ENCODE assay signal across 16 cellular contexts in the genomic region with DNA sequence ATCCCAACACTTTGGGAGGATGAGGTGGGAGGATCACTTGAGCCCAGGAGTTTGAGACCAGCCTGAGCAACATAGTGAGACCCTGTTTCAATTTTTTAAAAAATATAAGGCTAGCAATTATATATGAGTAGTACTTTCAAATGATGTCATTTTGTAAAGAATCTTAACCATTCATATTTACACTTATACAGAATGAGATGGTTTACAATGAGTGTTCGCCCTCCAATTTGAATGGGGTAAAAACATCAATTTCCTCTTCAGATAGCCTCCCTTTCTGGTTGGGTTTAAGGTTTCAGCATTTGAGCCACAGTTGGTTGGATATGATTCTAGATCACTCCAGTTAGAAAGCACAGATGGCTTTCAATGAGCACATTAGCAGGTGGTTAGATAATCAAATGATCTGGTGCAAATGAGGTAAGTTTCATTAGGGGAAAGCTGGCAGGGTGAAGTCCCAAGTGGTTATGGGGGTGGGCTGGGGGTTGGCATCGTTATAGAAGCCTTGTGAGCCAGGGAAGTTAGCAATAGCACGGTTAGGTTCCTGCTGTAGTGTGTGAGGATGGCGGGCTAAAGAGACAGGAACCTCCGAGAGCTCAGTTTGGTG.
DNase-seq lines count a peak whose midpoint lies in the region; ATAC-seq and TF ChIP-seq lines count a peak whose summit lies in the region.
"Had no signal": no experiment of that assay in that cellular context is flagged by ENCODE, and none has a peak within 500 bp of the region (broad histone marks: within the 10 kb centered on the region; RNA-seq: fewer than 3 reads in every experiment).

No MANE protein-coding gene starts in this region.

- H3K4me1 ChIP-seq in mammary epithelial cell (ENCODE audit: insufficient read depth, low read length) = peaks cover 56% of the 10 kb centered on the region
- H3K4me1 ChIP-seq: esophagus muscularis mucosa had no signal

- dilution Hi-C loops in mammary epithelial cell (cut with HindIII; ENCODE audit: low sequenced_read_pairs) = no loop called here

- H2AFZ ChIP-seq in mammary epithelial cell (ENCODE audit: low read depth, low read length) = peak overlapping the region; percentile 47

- no peaks in the 10 kb centered on the region for H3K36me3 ChIP-seq in mammary epithelial cell (ENCODE audit: insufficient read depth, low read length)
- H3K36me3 ChIP-seq: esophagus muscularis mucosa, neutrophil, SJCRH30 had no signal

- peak overlapping the region; percentile 92 for H3K27ac ChIP-seq in mammary epithelial cell (ENCODE audit: insufficient read depth, low read depth, low read length)
- H3K27ac ChIP-seq: esophagus muscularis mucosa, neutrophil had no signal

- CTCF ChIA-PET in mammary epithelial cell (lab: Charles Lee; ENCODE audit: low non-redundant PET) = no interaction called here

- DNase-seq in activated T-cell treated with anti-CD3 and anti-CD28 coated beads, Interleukin-2, amount 50 U/mL, for 72 hours = no peak
- DNase-seq in activated T-cell treated with anti-CD3 and anti-CD28 coated beads for 4 hours = no peak
- DNase-seq in NCI-H2171 treated with DMSO at 0.1 percent for 48 hours (lab: John Stamatoyannopoulos, UW) = peak; percentile 87
- no peak for DNase-seq in mammary epithelial cell
- peak in 1 of 2 donors; percentile 39 for DNase-seq in stimulated activated naive CD8-positive, alpha-beta T cell treated with anti-CD3 and anti-CD28 coated beads, Interleukin-15, amount 100 ng/mL, for 72 hours
- DNase-seq in DMS53 treated with DMSO at 0.1 percent for 48 hours (lab: John Stamatoyannopoulos, UW; ENCODE audit: unreplicated experiment) = no peak
- DNase-seq in SIG-M5 (lab: John Stamatoyannopoulos, UW) = no peak
- DNase-seq: activated CD4-positive, alpha-beta T cell treated with anti-CD3 and anti-CD28 coated beads, Interleukin-2, amount 10 ng/mL, durations not matched to agents 24 days and 14 days; activated T-cell treated with anti-CD3 and anti-CD28 coated beads, Interleukin-2, amount 50 U/mL, for 1 hour; kidney; NCI-H2227 treated with DMSO at 0.1 percent for 48 hours; SJCRH30 had no signal

- intact Hi-C loops in mammary epithelial cell (cut with micrococcal nuclease) = no loop called here

- H3K27me3 ChIP-seq in mammary epithelial cell (ENCODE audit: insufficient read depth, low read length) = no peaks in the 10 kb centered on the region
- H3K27me3 ChIP-seq: SJCRH30 had no signal

- in situ Hi-C loops in mammary epithelial cell (cut with MboI; ENCODE audit: low sequenced_read_pairs in 2 of 2) = loop anchor here (10.0 to 25.0 kb wide), 5 partner anchors 144 to 1131 kb away; no protein-coding TSS in a partner anchor

- H3K79me2 ChIP-seq in mammary epithelial cell (ENCODE audit: insufficient read depth, low read length) = no peaks in the 10 kb centered on the region

- no peaks in the 10 kb centered on the region for H4K20me1 ChIP-seq in mammary epithelial cell (ENCODE audit: insufficient read depth, low read length)

- WGBS in mammary epithelial cell (ENCODE audit: low coverage, missing lambda C conversion rate) = 56% methylated on average over 5 of the region's 5 CpGs

- H3K4me3 ChIP-seq in mammary epithelial cell (replicated peaks in 1 of 3; ENCODE audit: insufficient read depth in 1 of 3, low read depth in 2 of 3, low read length in 3 of 3) = no peak overlapping the region
- H3K4me3 ChIP-seq: esophagus muscularis mucosa, SJCRH30 had no signal

- H3K27me3 Mint-ChIP-seq in activated T-cell treated with anti-CD3 and anti-CD28 coated beads, Interleukin-2, amount 50 U/mL, for 72 hours (ENCODE audit: low read depth) = no peaks in the 10 kb centered on the region
- H3K27me3 Mint-ChIP-seq in stimulated activated naive CD8-positive, alpha-beta T cell treated with anti-CD3 and anti-CD28 coated beads, Interleukin-15, amount 100 ng/mL, for 72 hours = no peaks in the 10 kb centered on the region
- H3K27me3 Mint-ChIP-seq: activated naive CD4-positive, alpha-beta T cell treated with anti-CD3 and anti-CD28 coated beads, Interleukin-2, amount 50 U/mL, for 24 hours had no signal

- no peak overlapping the region for H3K27ac Mint-ChIP-seq in activated T-cell treated with anti-CD3 and anti-CD28 coated beads, Interleukin-2, amount 50 U/mL, for 72 hours
- H3K27ac Mint-ChIP-seq in stimulated activated naive CD8-positive, alpha-beta T cell treated with anti-CD3 and anti-CD28 coated beads, Interleukin-15, amount 100 ng/mL, for 72 hours = no peak overlapping the region
- H3K27ac Mint-ChIP-seq: activated CD4-positive, alpha-beta T cell treated with anti-CD3 and anti-CD28 coated beads, Interleukin-2, amount 10 ng/mL, durations not matched to agents 24 days and 14 days had no signal

- peak overlapping the region; percentile 63 for H3K4me2 ChIP-seq in mammary epithelial cell (ENCODE audit: insufficient read depth, low read depth, low read length)

- ATAC-seq in activated T-cell treated with anti-CD3 and anti-CD28 coated beads, Interleukin-2, amount 50 U/mL, for 72 hours (replicated peaks in 1 of 2) = peak; percentile 51 to 63
- ATAC-seq in stimulated activated naive CD8-positive, alpha-beta T cell treated with anti-CD3 and anti-CD28 coated beads, Interleukin-15, amount 100 ng/mL, for 72 hours = peak; percentile 86
- ATAC-seq in HG02840 (IDR thresholded peaks at IDR 0.05; ENCODE audit: low FRiP score, unreplicated experiment) = no peak

- peaks cover 0 to 3% of the 10 kb centered on the region in 2 donors for H3K9me3 Mint-ChIP-seq in activated T-cell treated with anti-CD3 and anti-CD28 coated beads, Interleukin-2, amount 50 U/mL, for 72 hours
- H3K9me3 Mint-ChIP-seq in stimulated activated naive CD8-positive, alpha-beta T cell treated with anti-CD3 and anti-CD28 coated beads, Interleukin-15, amount 100 ng/mL, for 72 hours = peaks cover 0 to 12% of the 10 kb centered on the region in 2 donors
- H3K9me3 Mint-ChIP-seq: activated CD4-positive, alpha-beta T cell treated with anti-CD3 and anti-CD28 coated beads, Interleukin-2, amount 10 ng/mL, durations not matched to agents 24 days and 14 days; activated naive CD4-positive, alpha-beta T cell treated with anti-CD3 and anti-CD28 coated beads, Interleukin-2, amount 50 U/mL, for 24 hours had no signal

- TF ChIP-seq CTCF in mammary epithelial cell (conservative IDR thresholded peaks at IDR 0.05 in 1 of 2, IDR thresholded peaks at IDR 0.05 in 1 of 2; ENCODE audit: extremely low read depth in 1 of 2, insufficient read depth in 1 of 2, low read depth in 1 of 2, low read length in 2 of 2) = no peak

- peaks cover 0 to 2% of the 10 kb centered on the region in 2 donors for H3K36me3 Mint-ChIP-seq in activated T-cell treated with anti-CD3 and anti-CD28 coated beads, Interleukin-2, amount 50 U/mL, for 72 hours (ENCODE audit: insufficient read depth in 2 of 2)

- H3K4me3 Mint-ChIP-seq in activated T-cell treated with anti-CD3 and anti-CD28 coated beads, Interleukin-2, amount 50 U/mL, for 72 hours = no peak overlapping the region
- H3K4me3 Mint-ChIP-seq in stimulated activated naive CD8-positive, alpha-beta T cell treated with anti-CD3 and anti-CD28 coated beads, Interleukin-15, amount 100 ng/mL, for 72 hours = no peak overlapping the region
- H3K4me3 Mint-ChIP-seq: activated CD4-positive, alpha-beta T cell treated with anti-CD3 and anti-CD28 coated beads, Interleukin-2, amount 10 ng/mL, durations not matched to agents 24 days and 14 days; activated naive CD4-positive, alpha-beta T cell treated with anti-CD3 and anti-CD28 coated beads, Interleukin-2, amount 50 U/mL, for 24 hours had no signal

- H3K4me1 Mint-ChIP-seq in activated T-cell treated with anti-CD3 and anti-CD28 coated beads, Interleukin-2, amount 50 U/mL, for 72 hours (ENCODE audit: low read depth) = peaks cover 23% of the 10 kb centered on the region
- peaks cover 44% of the 10 kb centered on the region for H3K4me1 Mint-ChIP-seq in stimulated activated naive CD8-positive, alpha-beta T cell treated with anti-CD3 and anti-CD28 coated beads, Interleukin-15, amount 100 ng/mL, for 72 hours

- H3K9me3 ChIP-seq in mammary epithelial cell (replicated peaks; ENCODE audit: insufficient read depth, low read length) = no peaks in the 10 kb centered on the region
- H3K9me3 ChIP-seq: esophagus muscularis mucosa, neutrophil, SJCRH30 had no signal

- H3K9ac ChIP-seq in mammary epithelial cell (ENCODE audit: insufficient read depth, low read length) = no peak overlapping the region

- no TSS peak for BruUV-seq in mammary epithelial cell (replicated peaks; lab: Mats Ljungman, UMichigan)
